In genomic region chr11:95913830-95914229, GRCh38 we compare ENCODE assay signal across 24 cellular contexts. TPM values are rescaled to one million over a fixed set of nuclear protein-coding genes. Genes with fewer than 3 reads are reported as not detected.
DNase-seq lines count a peak whose midpoint lies in the region; ATAC-seq, FAIRE-seq and TF ChIP-seq lines count a peak whose summit lies in the region.
"Had no signal": no experiment of that assay in that cellular context is flagged by ENCODE, and none has a peak within 500 bp of the region (broad histone marks: within the 10 kb centered on the region; RNA-seq: fewer than 3 reads in every experiment).

No MANE protein-coding gene starts in this region.

- CTCF ChIA-PET in A549 (lab: Yijun Ruan, JAX), result no interaction called here
- CTCF ChIA-PET in T-cell (lab: Charles Lee), result no interaction called here

- H3K9me3 ChIP-seq in A549, result no peaks in the 10 kb centered on the region
- H3K9me3 ChIP-seq in RWPE2 (ENCODE audit: severe bottlenecking), result no peaks in the 10 kb centered on the region
- no peaks in the 10 kb centered on the region for H3K9me3 ChIP-seq in osteoblast (ENCODE audit: low read depth, low read length)
- no peaks in the 10 kb centered on the region for H3K9me3 ChIP-seq in effector memory CD4-positive, alpha-beta T cell (ENCODE audit: control insufficient read depth, low read length)
- H3K9me3 ChIP-seq: BE2C, esophagus squamous epithelium, gastrocnemius medialis, neutrophil, SJSA1, thyroid gland had no signal

- peaks cover 19 to 23% (median 21%) of the 10 kb centered on the region in 3 donors for H3K4me1 Mint-ChIP-seq in T-cell

- H3K27me3 ChIP-seq in RWPE2 (ENCODE audit: insufficient read depth, poor library complexity, severe bottlenecking), result no peaks in the 10 kb centered on the region
- H3K27me3 ChIP-seq in osteoblast (ENCODE audit: insufficient read depth, low read length), result no peaks in the 10 kb centered on the region
- H3K27me3 ChIP-seq in effector memory CD4-positive, alpha-beta T cell (replicated peaks; ENCODE audit: control insufficient read depth, insufficient read depth, low read length, poor library complexity, severe bottlenecking), result no peaks in the 10 kb centered on the region
- H3K27me3 ChIP-seq: BE2C, esophagus squamous epithelium, gastrocnemius medialis, neutrophil, SJSA1, thyroid gland had no signal

- DNase-seq in A549 (ENCODE audit: low read depth in 1 of 2, low spot score in 1 of 2), result no peak
- DNase-seq in RWPE2 (ENCODE audit: low spot score), result no peak
- no peak for DNase-seq in coronary artery (ENCODE audit: low spot score)
- DNase-seq in osteoblast (ENCODE audit: insufficient read length, low spot score, missing footprints), result no peak
- no peak for DNase-seq in DMS 273 (lab: John Stamatoyannopoulos, UW; ENCODE audit: unreplicated experiment)
- no peak for DNase-seq in effector memory CD4-positive, alpha-beta T cell
- no peak for DNase-seq in T-cell
- DNase-seq: activated CD4-positive, alpha-beta T cell treated with anti-CD3 and anti-CD28 coated beads, Interleukin-2, amount 50 U/mL, for 48 hours; activated CD4-positive, CD25-positive, alpha-beta regulatory T cell; activated CD8-positive, alpha-beta memory T cell treated with anti-CD3 and anti-CD28 coated beads, Interleukin-2, amount 50 U/mL, for 48 hours; BE2C; effector memory CD8-positive, alpha-beta T cell; esophagus squamous epithelium; gastrocnemius medialis; H7; NCI-H1436; NCI-H345; stimulated activated naive CD4-positive, alpha-beta T cell treated with Interleukin-2 at 50 U/mL for 16 hours; thyroid gland had no signal

- no peak overlapping the region for H3K4me3 Mint-ChIP-seq in T-cell
- H3K4me3 Mint-ChIP-seq: effector memory CD8-positive, alpha-beta T cell had no signal

- FAIRE-seq in A549 (lab: Jason Lieb, UNC), result no peak
- FAIRE-seq: K562 had no signal

- TF ChIP-seq RAD21 in A549 (conservative IDR thresholded peaks at IDR 0.05 in 1 of 2, IDR thresholded peaks at IDR 0.05 in 1 of 2), result no peak

- POLR2A ChIA-PET in A549 (lab: Yijun Ruan, JAX) (no interaction called here), T-cell (lab: Charles Lee) (no interaction called here)

- H3K36me3 Mint-ChIP-seq in T-cell, result peaks cover 16% of the 10 kb centered on the region

- no peaks in the 10 kb centered on the region for H3K36me3 ChIP-seq in RWPE2 (ENCODE audit: low read depth)
- no peaks in the 10 kb centered on the region for H3K36me3 ChIP-seq in osteoblast (ENCODE audit: insufficient read depth, low read length)
- H3K36me3 ChIP-seq in effector memory CD4-positive, alpha-beta T cell (ENCODE audit: control insufficient read depth, insufficient read depth, low read length), result no peaks in the 10 kb centered on the region
- H3K36me3 ChIP-seq: BE2C, esophagus squamous epithelium, gastrocnemius medialis, neutrophil, SJSA1, thyroid gland had no signal

- H3K4me2 ChIP-seq in A549 (peak overlapping the region; percentile 22; the same call in 1 of the 3 replicates), osteoblast (ENCODE audit: insufficient read depth, low read length) (peak overlapping the region; percentile 63)

- H3K27ac ChIP-seq in A549, result no peak overlapping the region
- peak overlapping the region; percentile 50 for H3K27ac ChIP-seq in RWPE2 (ENCODE audit: poor library complexity, severe bottlenecking)
- H3K27ac ChIP-seq in coronary artery, result peak overlapping the region; percentile 16 to 57
- peak overlapping the region; percentile 92 for H3K27ac ChIP-seq in osteoblast (ENCODE audit: low read depth, low read length)
- H3K27ac ChIP-seq in effector memory CD4-positive, alpha-beta T cell (ENCODE audit: insufficient read depth, low read length, poor library complexity, severe bottlenecking), result no peak overlapping the region
- H3K27ac ChIP-seq: esophagus squamous epithelium, neutrophil, SJSA1, thyroid gland had no signal

- H3K79me2 ChIP-seq in osteoblast (ENCODE audit: insufficient read depth, low read length), result peaks cover 77% of the 10 kb centered on the region

- H3K9me3 Mint-ChIP-seq in T-cell, result no peaks in the 10 kb centered on the region
- H3K9me3 Mint-ChIP-seq: activated naive CD4-positive, alpha-beta T cell treated with anti-CD3 and anti-CD28 coated beads, Interleukin-2, amount 50 U/mL, for 72 hours; effector memory CD8-positive, alpha-beta T cell had no signal

- H3K4me3 ChIP-seq in A549 (no peak overlapping the region), RWPE2 (ENCODE audit: severe bottlenecking) (no peak overlapping the region), coronary artery (no peak overlapping the region), osteoblast (ENCODE audit: insufficient read depth, low read length) (no peak overlapping the region)
- H3K4me3 ChIP-seq in effector memory CD4-positive, alpha-beta T cell (ENCODE audit: insufficient read depth, low read depth, low read length, poor library complexity, severe bottlenecking), result no peak overlapping the region
- H3K4me3 ChIP-seq: esophagus squamous epithelium, gastrocnemius medialis, K562, SJSA1, thyroid gland had no signal

- ATAC-seq in A549 (no peak), RWPE2 (ENCODE audit: low read depth) (no peak), GM19035 (IDR thresholded peaks at IDR 0.05; ENCODE audit: unreplicated experiment) (no peak), T-cell (replicated peaks in 1 of 4) (no peak)
- ATAC-seq: effector memory CD8-positive, alpha-beta T cell; gastrocnemius medialis; K562 had no signal

- TF ChIP-seq POLR2A in A549 (IDR thresholded peaks at IDR 0.05; ENCODE audit: low read length), result no peak

- peaks cover 37% of the 10 kb centered on the region for H3K4me1 ChIP-seq in A549
- peaks cover 36% of the 10 kb centered on the region for H3K4me1 ChIP-seq in RWPE2 (ENCODE audit: insufficient read depth, poor library complexity, severe bottlenecking)
- peaks cover 42% of the 10 kb centered on the region for H3K4me1 ChIP-seq in osteoblast (ENCODE audit: insufficient read depth, low read length)
- H3K4me1 ChIP-seq in effector memory CD4-positive, alpha-beta T cell (ENCODE audit: control insufficient read depth, insufficient read depth, low read length, poor library complexity, severe bottlenecking), result no peaks in the 10 kb centered on the region

- TF ChIP-seq CTCF in A549 (IDR thresholded peaks at IDR 0.05), result no peak
- TF ChIP-seq CTCF in RWPE2 (IDR thresholded peaks at IDR 0.05; ENCODE audit: poor library complexity, severe bottlenecking), result no peak
- no peak for TF ChIP-seq CTCF in coronary artery (IDR thresholded peaks at IDR 0.05)
- no peak for TF ChIP-seq CTCF in osteoblast (IDR thresholded peaks at IDR 0.05; ENCODE audit: extremely low read depth, low read depth, low read length)

- no peak overlapping the region for H3K27ac Mint-ChIP-seq in T-cell
- H3K27ac Mint-ChIP-seq: activated naive CD4-positive, alpha-beta T cell treated with anti-CD3 and anti-CD28 coated beads, Interleukin-2, amount 50 U/mL, for 72 hours had no signal

- no peak overlapping the region for H2AFZ ChIP-seq in osteoblast (ENCODE audit: low read length)

- H3K27me3 Mint-ChIP-seq in T-cell, result no peaks in the 10 kb centered on the region
- H3K27me3 Mint-ChIP-seq: effector memory CD8-positive, alpha-beta T cell had no signal

- no peak for TF ChIP-seq EP300 in A549 (IDR thresholded peaks at IDR 0.05)

- H4K20me1 ChIP-seq in osteoblast (ENCODE audit: insufficient read depth, low read length), result peaks cover 3% of the 10 kb centered on the region

TF ChIP-seq in A549, 52 proteins besides CTCF, POLR2A, EP300 and RAD21:
- TF ChIP-seq RNF2 (IDR thresholded peaks at IDR 0.05; ENCODE audit: borderline replicate concordance, low read depth) (no peak), FOSL2 (IDR thresholded peaks at IDR 0.05) (no peak), FOSL2 (CRISPR knock-in tag; IDR thresholded peaks at IDR 0.05) (no peak), NPAS2 (CRISPR knock-in tag; IDR thresholded peaks at IDR 0.05; ENCODE audit: borderline replicate concordance) (no peak), MAX (IDR thresholded peaks at IDR 0.05) (no peak)

RNA-seq across cellular contexts. Expression of gene MTMR2, which starts 10.1 kb away (rescaled TPM):
- polyA plus RNA-seq in A549 (2011; rRNA removed) (25.4 and 28.7 TPM in 2 replicates), A549 (2017; fragmentation: RNase III; extraction: RNeasy Plus Mini Kit Qiagen cat#74134 plus additional on column Dnase treatment) (20.0 to 22.2 TPM (median 20.2 TPM) in 3 replicates)
- 5.6 and 7.3 TPM in 2 replicates for polyA plus RNA-seq in A549 (2012; cell fraction: cytosol; rRNA removed)
- 4.2 and 4.3 TPM in 2 replicates for polyA plus RNA-seq in A549 (2012; cell fraction: nucleus; rRNA removed)
- 18.0 and 18.5 TPM in 2 replicates for polyA minus RNA-seq in A549 (2011; rRNA and poly(A)+ RNA removed)
- total RNA-seq in osteoblast (44.9 and 45.7 TPM in 2 replicates), T-cell (10 to 100 TPM; 11.0 to 14.6 (median 11.6) TPM)

Comparison
In these comparisons a context has a peak if more than half of its experiments do, and no peak if none do; other contexts are left out.
1. H3K27ac ChIP-seq: peak in RWPE2 (single experiment), coronary artery (2 of 2) and osteoblast (single experiment); none in A549 (0 of 2) and effector memory CD4-positive, alpha-beta T cell (single experiment).